1 cellular context compared by ENCODE assay signal in genomic region chr10:46005383-46005782, GRCh38.
TF ChIP-seq lines count a peak whose summit lies in the region.

No MANE protein-coding gene starts in this region.

TF ChIP-seq in IMR-90, 13 proteins besides CTCF, POLR2A, EP300 and RAD21:
- no peak for TF ChIP-seq MXI1 (IDR thresholded peaks at IDR 0.05; ENCODE audit: borderline replicate concordance, low read depth, low read length)
- no peak for TF ChIP-seq RCOR1 (IDR thresholded peaks at IDR 0.05; ENCODE audit: insufficient replicate concordance, low read length)
- TF ChIP-seq NFE2L2 (IDR thresholded peaks at IDR 0.05; ENCODE audit: low read depth, low read length): no peak
- no peak for TF ChIP-seq USF2 (IDR thresholded peaks at IDR 0.05; ENCODE audit: low read depth, low read length)
- no peak for TF ChIP-seq CEBPB (IDR thresholded peaks at IDR 0.05; ENCODE audit: low read depth, low read length)
- no peak for TF ChIP-seq RFX5 (IDR thresholded peaks at IDR 0.05; ENCODE audit: low read depth, low read length)
- TF ChIP-seq CHD1 (IDR thresholded peaks at IDR 0.05; ENCODE audit: low read depth, low read length): no peak
- no peak for TF ChIP-seq FOS (IDR thresholded peaks at IDR 0.05; ENCODE audit: low read depth, low read length)
- TF ChIP-seq SMC3 (IDR thresholded peaks at IDR 0.05; ENCODE audit: low read depth, low read length): no peak
- TF ChIP-seq BHLHE40 (IDR thresholded peaks at IDR 0.05; ENCODE audit: low read depth, low read length): no peak
- no peak for TF ChIP-seq ELK1 (IDR thresholded peaks at IDR 0.05; ENCODE audit: borderline replicate concordance, low read depth, low read length)
- no peak for TF ChIP-seq MAZ (IDR thresholded peaks at IDR 0.05; ENCODE audit: borderline replicate concordance, low read depth, low read length)
- no peak for TF ChIP-seq MAFK (IDR thresholded peaks at IDR 0.05; ENCODE audit: low read depth, low read length)
TF ChIP-seq in IMR-90: peak in this region for 0.
